8 cellular contexts compared by ENCODE assay signal in genomic region chr9:93094294-93095204, GRCh38. TPM values are rescaled to one million over a fixed set of nuclear protein-coding genes. Genes with fewer than 3 reads are reported as not detected.
DNase-seq lines count a peak whose midpoint lies in the region; ATAC-seq and TF ChIP-seq lines count a peak whose summit lies in the region.

No MANE protein-coding gene starts in this region.

- ATAC-seq in HG03342 (IDR thresholded peaks at IDR 0.05; ENCODE audit: unreplicated experiment) = no peak

- peaks cover 5% of the 10 kb centered on the region; the same call in 1 of the 2 replicates for H3K4me1 ChIP-seq in iPS-20b (ENCODE audit: insufficient read depth, low read length)
- H3K4me1 ChIP-seq in skeletal muscle tissue (ENCODE audit: control insufficient read depth in 3 of 3, insufficient read depth in 3 of 3, low read length in 3 of 3) = peaks cover 46 to 61% (median 52%) of the 10 kb centered on the region in 3 donors

- H3K27me3 ChIP-seq in GM06990 (replicated peaks; ENCODE audit: control insufficient read depth, insufficient read depth, low read length) (no peaks in the 10 kb centered on the region), MG63 (no peaks in the 10 kb centered on the region), iPS-20b (ENCODE audit: insufficient read depth, low read length) (peaks cover 14% of the 10 kb centered on the region), skeletal muscle tissue (ENCODE audit: control insufficient read depth in 3 of 3, insufficient read depth in 3 of 3, low read length in 3 of 3) (no peaks in the 10 kb centered on the region)

- TF ChIP-seq CTCF in GM06990 (IDR thresholded peaks at IDR 0.05; ENCODE audit: insufficient read depth, low read length, poor library complexity, severe bottlenecking) = no peak

- peak overlapping the region; percentile 39; the same call in 1 of the 2 replicates for H3K9ac ChIP-seq in iPS-20b (ENCODE audit: low read depth, low read length)
- peak overlapping the region; percentile 74 to 85 (median 84) for H3K9ac ChIP-seq in skeletal muscle tissue (ENCODE audit: low read depth in 1 of 3, low read length in 3 of 3)

- DNase-seq in GM06990 (ENCODE audit: extremely low read depth, insufficient read length) (peak; percentile 69), MG63 (no peak), anterior cingulate cortex (lab: John Stamatoyannopoulos, UW) (peak in 36 of 58 donors; percentile 10 to 67 (median 40)), GM03348 (ENCODE audit: low spot score) (no peak), T1000 (lab: John Stamatoyannopoulos, UW) (no peak)

- no peaks in the 10 kb centered on the region for H3K36me3 ChIP-seq in GM06990 (ENCODE audit: control insufficient read depth, insufficient read depth, low read length)
- no peaks in the 10 kb centered on the region for H3K36me3 ChIP-seq in MG63
- no peaks in the 10 kb centered on the region for H3K36me3 ChIP-seq in iPS-20b (ENCODE audit: insufficient read depth, low read depth, low read length)
- no peaks in the 10 kb centered on the region for H3K36me3 ChIP-seq in skeletal muscle tissue (ENCODE audit: control insufficient read depth in 3 of 3, insufficient read depth in 3 of 3, low read length in 3 of 3)

- H3K27ac ChIP-seq in iPS-20b (ENCODE audit: low read length) (no peak overlapping the region), skeletal muscle tissue (ENCODE audit: low read depth, low read length) (peak overlapping the region; percentile 95)

- H3K4me3 ChIP-seq in GM06990 (replicated peaks; ENCODE audit: low read depth, low read length) (peak overlapping the region; percentile 63), MG63 (peak overlapping the region; percentile 42), iPS-20b (ENCODE audit: low read length) (peak overlapping the region; percentile 43), skeletal muscle tissue (ENCODE audit: low read length in 3 of 3) (peak overlapping the region; percentile 74 to 76 (median 74))

- peaks cover 12% of the 10 kb centered on the region for H3K9me3 ChIP-seq in MG63
- no peaks in the 10 kb centered on the region for H3K9me3 ChIP-seq in iPS-20b (ENCODE audit: insufficient read depth, low read depth, low read length)
- no peaks in the 10 kb centered on the region for H3K9me3 ChIP-seq in skeletal muscle tissue (ENCODE audit: control insufficient read depth in 3 of 3, low read length in 3 of 3)

RNA-seq across cellular contexts. Expression of gene CARD19, which starts 1.5 kb away (rescaled TPM):
- 77.4 and 103 TPM in 2 replicates for total RNA-seq in MG63 (2014; rRNA removed; shearing (Covaris generic); ENCODE audit: low replicate concordance)
- total RNA-seq in skeletal muscle tissue = 24.5 TPM

RNA-seq across cellular contexts. Expression of gene SUSD3, which starts 36.0 kb away (rescaled TPM):
- 0.40 TPM in 1 of 2 replicates, not detected in the other for total RNA-seq in MG63 (2014; rRNA removed; shearing (Covaris generic); ENCODE audit: low replicate concordance)
- total RNA-seq in skeletal muscle tissue = 2.6 TPM

RNA-seq across cellular contexts. Expression of gene NINJ1, which starts 39.5 kb away (rescaled TPM):
- 22.5 and 71.0 TPM in 2 replicates for total RNA-seq in MG63 (2014; rRNA removed; shearing (Covaris generic); ENCODE audit: low replicate concordance)
- total RNA-seq in skeletal muscle tissue = 20.9 TPM

Comparison
In these comparisons a context has a peak if more than half of its experiments do, and no peak if none do; other contexts are left out.
1. DNase-seq: peak in GM06990 (single experiment) and anterior cingulate cortex (36 of 58); none in MG63 (single experiment), GM03348 (single experiment) and T1000 (single experiment).
2. Peak in every context shown above with its lines, with median percentiles within 50 percentile points of each other: H3K4me3 ChIP-seq.